In the genomic region with DNA sequence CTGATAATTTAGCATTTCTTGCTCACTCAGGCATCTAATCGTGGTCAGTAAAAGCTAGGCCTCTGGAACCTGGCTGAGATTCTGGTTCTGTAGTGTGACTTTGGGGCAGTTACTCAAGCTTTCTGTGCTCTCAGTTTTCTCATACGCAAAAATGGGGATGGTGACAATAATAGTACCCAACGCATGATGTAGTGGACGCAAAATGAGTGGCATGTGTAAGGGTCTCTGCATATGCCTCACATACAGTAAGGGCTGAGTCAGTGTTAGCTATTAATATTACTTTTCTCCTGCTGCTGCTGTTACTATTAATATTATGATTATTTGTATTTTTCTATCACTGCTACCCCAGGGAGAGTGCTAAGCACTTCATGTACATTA, we compare ENCODE assay signal across 8 cellular contexts. TPM values are rescaled to one million over a fixed set of nuclear protein-coding genes. Genes with fewer than 3 reads are reported as not detected.
A peak's percentile ranks its signal among the peaks of the same experiment; 100 is the strongest.
DNase-seq lines count a peak whose midpoint lies in the region; ATAC-seq, FAIRE-seq and TF ChIP-seq lines count a peak whose summit lies in the region.

No MANE protein-coding gene starts in this region.

- no peaks in the 10 kb centered on the region for H3K9me3 ChIP-seq in small intestine (ENCODE audit: control insufficient read depth, low read depth)

- H3K18ac ChIP-seq in mesendoderm (ENCODE audit: low read length): peak overlapping the region; percentile 1

- no peak for TF ChIP-seq CTCF in astrocyte of the spinal cord (IDR thresholded peaks at IDR 0.05; ENCODE audit: low read depth, low read length)
- TF ChIP-seq CTCF in GM10266 (IDR thresholded peaks at IDR 0.05; ENCODE audit: control insufficient read depth, insufficient read depth, low read depth, missing control alignments): no peak

- ATAC-seq in stimulated activated naive CD8-positive, alpha-beta T cell treated with anti-CD3 and anti-CD28 coated beads, Interleukin-15, Interleukin-2, amounts not matched to agents 100 U/mL and 50 U/mL, for 24 hours: no peak

- H3K27me3 Mint-ChIP-seq in stimulated activated naive CD8-positive, alpha-beta T cell treated with anti-CD3 and anti-CD28 coated beads, Interleukin-15, Interleukin-2, amounts not matched to agents 100 ng/mL and 50 ng/mL, for 24 hours: no peaks in the 10 kb centered on the region

- no peaks in the 10 kb centered on the region for H3K36me3 ChIP-seq in mesendoderm (ENCODE audit: control insufficient read depth, insufficient read depth, low read length)
- no peaks in the 10 kb centered on the region for H3K36me3 ChIP-seq in small intestine (ENCODE audit: control insufficient read depth in 2 of 2, insufficient read depth in 2 of 2, low read length in 2 of 2)

- no peak overlapping the region for H2BK120ac ChIP-seq in mesendoderm (ENCODE audit: low read depth, low read length)

- peak overlapping the region; percentile 88 for H3K4me3 ChIP-seq in astrocyte of the spinal cord (ENCODE audit: low read depth, low read length)
- H3K4me3 ChIP-seq in mesendoderm (ENCODE audit: low read length): peak overlapping the region; percentile 98
- peak overlapping the region in 1 of 2 donors; percentile 50 for H3K4me3 ChIP-seq in small intestine (ENCODE audit: low read depth in 1 of 2, low read length in 2 of 2)

- H3K9me3 Mint-ChIP-seq in stimulated activated naive CD8-positive, alpha-beta T cell treated with anti-CD3 and anti-CD28 coated beads, Interleukin-15, Interleukin-2, amounts not matched to agents 100 ng/mL and 50 ng/mL, for 24 hours: peaks cover 12% of the 10 kb centered on the region

- peaks cover 14% of the 10 kb centered on the region for H3K36me3 Mint-ChIP-seq in stimulated activated naive CD8-positive, alpha-beta T cell treated with anti-CD3 and anti-CD28 coated beads, Interleukin-15, Interleukin-2, amounts not matched to agents 100 ng/mL and 50 ng/mL, for 24 hours (ENCODE audit: low read depth)

- peaks cover 23% of the 10 kb centered on the region for H3K4me1 Mint-ChIP-seq in stimulated activated naive CD8-positive, alpha-beta T cell treated with anti-CD3 and anti-CD28 coated beads, Interleukin-15, Interleukin-2, amounts not matched to agents 100 ng/mL and 50 ng/mL, for 24 hours (ENCODE audit: low read depth)

- peak overlapping the region; percentile 81 for H3K23ac ChIP-seq in mesendoderm (ENCODE audit: low read length)

- no peak for DNase-seq in stimulated activated naive CD8-positive, alpha-beta T cell treated with anti-CD3 and anti-CD28 coated beads, Interleukin-15, Interleukin-2, amounts not matched to agents 100 U/mL and 50 U/mL, for 24 hours
- no peak for DNase-seq in astrocyte of the spinal cord (ENCODE audit: low read depth, low spot score)
- DNase-seq in mesendoderm: no peak
- DNase-seq in Ammon's horn (ENCODE audit: low spot score): no peak
- DNase-seq in GM10266 (ENCODE audit: extremely low spot score): no peak
- no peak for DNase-seq in small intestine
- no peak for DNase-seq in DMS153 (lab: John Stamatoyannopoulos, UW)

- WGBS in mesendoderm (ENCODE audit: extremely low coverage, insufficient coverage, low lambda C conversion rate): no CpG with 5 or more reads among the region's 4 CpGs
- 2 to 3% (median 2%) methylated on average over 4 of the region's 4 CpGs for WGBS in small intestine, 3 donors

- peak overlapping the region; percentile 72 for H4K5ac ChIP-seq in mesendoderm (ENCODE audit: low read length)

- no peak overlapping the region for H2BK5ac ChIP-seq in mesendoderm (ENCODE audit: low read length)

- in situ Hi-C loops in astrocyte of the spinal cord (cut with HindIII; ENCODE audit: low sequenced_read_pairs): no loop called here

- H2AK5ac ChIP-seq in mesendoderm (ENCODE audit: low read length): no peak overlapping the region

- peak overlapping the region; percentile 95 for H3K27ac Mint-ChIP-seq in stimulated activated naive CD8-positive, alpha-beta T cell treated with anti-CD3 and anti-CD28 coated beads, Interleukin-15, Interleukin-2, amounts not matched to agents 100 ng/mL and 50 ng/mL, for 24 hours

- H3K27ac ChIP-seq in mesendoderm (ENCODE audit: low read depth, low read length): peak overlapping the region; percentile 95
- H3K27ac ChIP-seq in small intestine (ENCODE audit: low read depth in 1 of 2, low read length in 1 of 2): no peak overlapping the region

- FAIRE-seq in small intestine (lab: Jason Lieb, UNC): no peak

- no peak overlapping the region for H4K8ac ChIP-seq in mesendoderm (ENCODE audit: low read depth, low read length)

- H3K4ac ChIP-seq in mesendoderm (ENCODE audit: low read depth, low read length): peak overlapping the region; percentile 1

- H3K9ac ChIP-seq in mesendoderm (ENCODE audit: low read length): peak overlapping the region; percentile 77

- peak overlapping the region; percentile 99 for H3K56ac ChIP-seq in mesendoderm (ENCODE audit: low read length)

- H3K79me1 ChIP-seq in mesendoderm (ENCODE audit: low read length): peaks cover 14% of the 10 kb centered on the region

- H3K4me2 ChIP-seq in mesendoderm (ENCODE audit: low read length): peak overlapping the region; percentile 58

- no peak overlapping the region for H2BK15ac ChIP-seq in mesendoderm (replicated peaks; ENCODE audit: low read depth)

- peak overlapping the region; percentile 97 for H3K4me3 Mint-ChIP-seq in stimulated activated naive CD8-positive, alpha-beta T cell treated with anti-CD3 and anti-CD28 coated beads, Interleukin-15, Interleukin-2, amounts not matched to agents 100 ng/mL and 50 ng/mL, for 24 hours

- H3K79me2 ChIP-seq in mesendoderm (ENCODE audit: control insufficient read depth, insufficient read depth, low read length): peaks cover 31% of the 10 kb centered on the region

- H3K4me1 ChIP-seq in mesendoderm (ENCODE audit: control insufficient read depth, low read depth, low read length): peaks cover 7% of the 10 kb centered on the region
- no peaks in the 10 kb centered on the region for H3K4me1 ChIP-seq in small intestine (ENCODE audit: control insufficient read depth in 2 of 2, insufficient read depth in 1 of 2, low read depth in 1 of 2, low read length in 1 of 2)

- H3K27me3 ChIP-seq in mesendoderm (ENCODE audit: insufficient read depth, low read length, poor library complexity): no peaks in the 10 kb centered on the region
- H3K27me3 ChIP-seq in small intestine (ENCODE audit: control insufficient read depth in 2 of 2, insufficient read depth in 2 of 2, low read length in 2 of 2): no peaks in the 10 kb centered on the region

RNA-seq across cellular contexts. Expression of a gene that starts 0.7 kb away (rescaled TPM):
- polyA plus RNA-seq in mesendoderm (2013, experiment 1 of 2): 35.4 TPM
- 35.9 TPM for polyA plus RNA-seq in mesendoderm (2013, experiment 2 of 2)
- 1 to 10 TPM in 1 of 3 donors, under 1 TPM in 2; 0.81 to 7.8 (median 0.89) TPM for polyA plus RNA-seq in small intestine

RNA-seq across cellular contexts. Expression of a gene that starts 17.5 kb away (rescaled TPM):
- 26.3 TPM for polyA plus RNA-seq in mesendoderm (2013, experiment 1 of 2)
- 28.3 TPM for polyA plus RNA-seq in mesendoderm (2013, experiment 2 of 2)
- polyA plus RNA-seq in small intestine: 10 to 100 TPM; 28.0 to 64.0 (median 45.8) TPM
